In the genomic region with DNA sequence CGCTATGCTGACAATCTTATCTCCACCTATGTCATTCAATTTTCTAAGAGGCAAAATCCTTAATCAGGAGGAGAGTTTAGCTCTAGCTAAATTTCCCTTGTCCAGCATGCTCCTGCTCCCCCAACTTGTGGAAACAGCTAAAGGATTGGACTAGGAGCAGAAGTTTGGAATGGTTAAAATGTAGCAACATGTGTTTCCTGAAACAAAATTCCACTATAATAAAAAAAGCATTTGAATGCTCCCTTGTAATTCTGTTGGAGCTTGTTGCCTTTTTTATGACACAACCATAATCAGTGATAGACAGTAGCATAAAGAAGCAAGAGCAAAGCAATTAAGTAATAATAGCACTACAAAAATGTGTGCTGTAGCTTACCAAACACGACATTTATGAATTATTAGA, we compare ENCODE assay signal across 11 cellular contexts. TPM values are rescaled to one million over a fixed set of nuclear protein-coding genes. Genes with fewer than 3 reads are reported as not detected.
DNase-seq lines count a peak whose midpoint lies in the region; ATAC-seq, FAIRE-seq and TF ChIP-seq lines count a peak whose summit lies in the region.
"Had no signal": no experiment of that assay in that cellular context is flagged by ENCODE, and none has a peak within 500 bp of the region (broad histone marks: within the 10 kb centered on the region; RNA-seq: fewer than 3 reads in every experiment).

No MANE protein-coding gene starts in this region.

- WGBS in H1 (ENCODE audit: extremely low coverage in 1 of 2, insufficient coverage in 1 of 2, insufficient read length in 1 of 2, insufficient replicate concordance in 2 of 2, low coverage in 1 of 2, low lambda C conversion rate in 2 of 2, missing lambda C conversion rate in 1 of 2), 2 experiments, result 67% methylated on average over 2 of the region's 2 CpGs; no CpG with 5 or more reads in 1 of the 2 experiments

- H3K27ac ChIP-seq in H1 (ENCODE audit: low read depth, low read length), result no peak overlapping the region
- H3K27ac ChIP-seq in kidney (ENCODE audit: low read depth in 2 of 2, low read length in 2 of 2), result no peak overlapping the region

- H3K9ac ChIP-seq in Loucy (ENCODE audit: low read depth, low read length, poor library complexity, severe bottlenecking), result peak overlapping the region; percentile 42
- H3K9ac ChIP-seq in H1 (replicated peaks in 1 of 4; ENCODE audit: extremely low read depth in 1 of 4, low read depth in 3 of 4, low read length in 3 of 4), result no peak overlapping the region
- H3K9ac ChIP-seq in kidney (ENCODE audit: low read length in 2 of 2), result no peak overlapping the region

- POLR2A ChIA-PET in activated CD4-positive, alpha-beta T cell treated with anti-CD3 and anti-CD28 coated beads for 36 hours (lab: Charles Lee), result interaction anchor here (0.8 to 1.6 kb wide), 2 partner anchors 20 to 140 kb away, joined by 4 read pairs; partner anchors contain the start of gene SLC35F5
- POLR2A ChIA-PET in H1 (lab: Charles Lee; ENCODE audit: partially characterized antibody), result interaction anchor here (1.4 to 2.3 kb wide), 3 partner anchors 8 to 140 kb away, joined by 4 to 6 read pairs (median 5); partner anchors contain the start of gene SLC35F5

- no peak overlapping the region for H4K8ac ChIP-seq in H1 (ENCODE audit: extremely low read depth, insufficient read depth, low read length)

- H3K27me3 Mint-ChIP-seq in activated CD4-positive, alpha-beta T cell treated with anti-CD3 and anti-CD28 coated beads for 36 hours, result no peaks in the 10 kb centered on the region
- no peaks in the 10 kb centered on the region for H3K27me3 Mint-ChIP-seq in progenitor cell of endocrine pancreas
- H3K27me3 Mint-ChIP-seq: dendritic cell treated with granulocyte-macrophage colony-stimulating factor and Interleukin-4, amounts not matched to agents 40 ng/mL and 50 ng/mL, for 4 days had no signal

- FAIRE-seq in H1 (lab: Jason Lieb, UNC) (no peak), kidney (lab: Jason Lieb, UNC) (no peak)
- FAIRE-seq: HepG2 had no signal

- no peak for ATAC-seq in activated CD4-positive, alpha-beta T cell treated with anti-CD3 and anti-CD28 coated beads for 36 hours
- ATAC-seq: HepG2 had no signal

- H3K79me2 ChIP-seq in Loucy (ENCODE audit: insufficient read depth, low read length) (peaks cover 100% of the 10 kb centered on the region), H1 (ENCODE audit: control insufficient read depth in 1 of 2, insufficient read depth in 2 of 2, low read length in 2 of 2) (peaks cover 11 to 99% of the 10 kb centered on the region in 2 experiments; a peak in 3 of 4 replicates)

- TF ChIP-seq RAD21 in H1 (IDR thresholded peaks at IDR 0.05 in 1 of 2, conservative IDR thresholded peaks at IDR 0.05 in 1 of 2; ENCODE audit: low read depth in 2 of 2, low read length in 2 of 2), result no peak

- H3K4me2 ChIP-seq in Loucy (ENCODE audit: low read depth, low read length, poor library complexity, severe bottlenecking), result peak overlapping the region; percentile 88
- H3K4me2 ChIP-seq in H1 (ENCODE audit: insufficient read depth in 1 of 2, low read depth in 2 of 2, low read length in 2 of 2), result no peak overlapping the region

- peaks cover 73% of the 10 kb centered on the region for H3K36me3 Mint-ChIP-seq in activated CD4-positive, alpha-beta T cell treated with anti-CD3 and anti-CD28 coated beads for 36 hours (ENCODE audit: low read depth)
- peaks cover 6% of the 10 kb centered on the region for H3K36me3 Mint-ChIP-seq in progenitor cell of endocrine pancreas (ENCODE audit: insufficient read depth)

- H3K79me1 ChIP-seq in H1 (ENCODE audit: low read depth, low read length), result no peaks in the 10 kb centered on the region; the same call in 1 of the 2 replicates

- no peak overlapping the region for H2BK15ac ChIP-seq in H1 (ENCODE audit: low read length)

- H4K91ac ChIP-seq in H1 (replicated peaks; ENCODE audit: insufficient read length, low read length), result no peak overlapping the region

- no peak overlapping the region for H2AK5ac ChIP-seq in H1 (ENCODE audit: low read depth, low read length)

- peak overlapping the region; percentile 95 for H3K4me3 ChIP-seq in Loucy (ENCODE audit: low read length, poor library complexity, severe bottlenecking)
- H3K4me3 ChIP-seq in H1 (ENCODE audit: extremely low read depth in 1 of 4, insufficient read depth in 2 of 4, low read depth in 3 of 4, low read length in 4 of 4), result no peak overlapping the region
- no peak overlapping the region for H3K4me3 ChIP-seq in kidney (ENCODE audit: low read length in 2 of 2)

- no peak overlapping the region for H2BK12ac ChIP-seq in H1 (ENCODE audit: low read depth, low read length)

- H4K20me1 ChIP-seq in Loucy (ENCODE audit: insufficient read depth, low read length, poor library complexity, severe bottlenecking), result peaks cover 99% of the 10 kb centered on the region
- peaks cover 11 to 17% of the 10 kb centered on the region in 2 experiments for H4K20me1 ChIP-seq in H1 (replicated peaks in 1 of 2; ENCODE audit: control insufficient read depth in 1 of 2, insufficient read depth in 2 of 2, low read length in 2 of 2)

- H2BK20ac ChIP-seq in H1 (ENCODE audit: low read length), result no peak overlapping the region

- no peak overlapping the region for H3K14ac ChIP-seq in H1 (ENCODE audit: insufficient read length)

- no peak overlapping the region for H2BK5ac ChIP-seq in H1 (ENCODE audit: low read depth, low read length)

- no peak overlapping the region for H3K18ac ChIP-seq in H1 (ENCODE audit: extremely low read depth, low read length)

- CTCF ChIA-PET in activated CD4-positive, alpha-beta T cell treated with anti-CD3 and anti-CD28 coated beads for 36 hours (lab: Charles Lee), result interaction anchor here (1.6 to 2.5 kb wide), 3 partner anchors 10 to 140 kb away, joined by 4 to 10 read pairs (median 9); partner anchors contain the start of gene SLC35F5
- CTCF ChIA-PET in H1 (lab: Charles Lee; ENCODE audit: partially characterized antibody), result interaction anchor here (0.8 to 1.0 kb wide), 2 partner anchors 62 to 82 kb away, joined by 3 read pairs; no protein-coding TSS in a partner anchor

- no peaks in the 10 kb centered on the region for H3K9me2 ChIP-seq in Loucy (replicated peaks; ENCODE audit: low read depth, low read length)

- intact Hi-C loops in activated CD4-positive, alpha-beta T cell treated with anti-CD3 and anti-CD28 coated beads for 36 hours (cut with DNase I, micrococcal nuclease), result loop anchor here (1.0 to 10.0 kb wide), 3 partner anchors 10 to 1842 kb away; partner anchors contain the start of gene TMEM87B (in 1 of the 2)
- intact Hi-C loops in kidney (cut with DNase I), result no loop called here

- no peak for TF ChIP-seq POLR2A in H1 (IDR thresholded peaks at IDR 0.05; ENCODE audit: control extremely low read depth in 1 of 2, low read depth in 2 of 2, low read length in 2 of 2)

- H2AFZ ChIP-seq in Loucy (ENCODE audit: low read length) (no peak overlapping the region), H1 (ENCODE audit: low read length) (no peak overlapping the region)

- H3K9me3 Mint-ChIP-seq in activated CD4-positive, alpha-beta T cell treated with anti-CD3 and anti-CD28 coated beads for 36 hours (ENCODE audit: low read depth), result no peaks in the 10 kb centered on the region
- no peaks in the 10 kb centered on the region for H3K9me3 Mint-ChIP-seq in progenitor cell of endocrine pancreas (ENCODE audit: low read depth)
- H3K9me3 Mint-ChIP-seq: activated T-helper 2 cell treated with anti-CD3 and anti-CD28 coated beads, Interferon-gamma antibody, Interleukin-2, Interleukin-4, amounts not matched to agents 10 μg/mL and 5 μg/mL and 100 μg/mL, durations not matched to agents 14 hours and 24 hours and 36 hours; dendritic cell treated with granulocyte-macrophage colony-stimulating factor and Interleukin-4, amounts not matched to agents 40 ng/mL and 50 ng/mL, for 4 days had no signal

- peak overlapping the region; percentile 77 for H3K27ac Mint-ChIP-seq in activated CD4-positive, alpha-beta T cell treated with anti-CD3 and anti-CD28 coated beads for 36 hours
- H3K27ac Mint-ChIP-seq in progenitor cell of endocrine pancreas, result peak overlapping the region; percentile 76

- peaks cover 94% of the 10 kb centered on the region for H3K4me1 Mint-ChIP-seq in activated CD4-positive, alpha-beta T cell treated with anti-CD3 and anti-CD28 coated beads for 36 hours
- H3K4me1 Mint-ChIP-seq in progenitor cell of endocrine pancreas (ENCODE audit: low read depth), result peaks cover 56% of the 10 kb centered on the region

- H2BK120ac ChIP-seq in H1 (replicated peaks; ENCODE audit: low read depth, low read length), result no peak overlapping the region

- H3K4me3 Mint-ChIP-seq in activated CD4-positive, alpha-beta T cell treated with anti-CD3 and anti-CD28 coated beads for 36 hours, result peak overlapping the region; percentile 8
- no peak overlapping the region for H3K4me3 Mint-ChIP-seq in progenitor cell of endocrine pancreas (ENCODE audit: low read depth)

- H3K4me1 ChIP-seq in Loucy (ENCODE audit: insufficient read depth, low read length, poor library complexity, severe bottlenecking) (peaks cover 75% of the 10 kb centered on the region), H1 (replicated peaks in 1 of 4; ENCODE audit: control insufficient read depth in 3 of 4, insufficient read depth in 4 of 4, low read length in 3 of 4) (peaks cover 0 to 11% (median 6%) of the 10 kb centered on the region in 4 experiments; a peak in 4 of 7 replicates), kidney (ENCODE audit: control insufficient read depth in 1 of 2, insufficient read depth in 1 of 2, low read depth in 1 of 2, low read length in 2 of 2) (peaks cover 11 to 14% of the 10 kb centered on the region in 2 donors)

- H3K23me2 ChIP-seq in H1 (ENCODE audit: low read depth, low read length), result no peaks in the 10 kb centered on the region

- H3K9me3 ChIP-seq in Loucy (ENCODE audit: insufficient read depth, low read depth, low read length) (no peaks in the 10 kb centered on the region), H1 (ENCODE audit: insufficient read depth in 2 of 2, low read depth in 1 of 2, low read length in 1 of 2) (no peaks in the 10 kb centered on the region), kidney (ENCODE audit: control insufficient read depth in 1 of 2, low read length in 2 of 2) (no peaks in the 10 kb centered on the region)

- TF ChIP-seq CTCF in Loucy (conservative IDR thresholded peaks at IDR 0.05; ENCODE audit: low read length) (no peak), H1 (IDR thresholded peaks at IDR 0.05; ENCODE audit: control extremely low read depth in 1 of 3, insufficient read depth in 1 of 3, low read depth in 1 of 3, low read length in 3 of 3) (no peak), progenitor cell of endocrine pancreas (IDR thresholded peaks at IDR 0.05; ENCODE audit: unreplicated experiment) (no peak), kidney (IDR thresholded peaks at IDR 0.05; ENCODE audit: borderline replicate concordance, extremely low read depth, insufficient read depth) (no peak)

- 0 out of 2 replicates have a peak, but pooled peaks cover 2% of the 10 kb centered on the region for H3F3A ChIP-seq in Loucy (ENCODE audit: low read depth)

- no peak for DNase-seq in activated CD4-positive, alpha-beta T cell treated with anti-CD3 and anti-CD28 coated beads for 36 hours
- DNase-seq in activated CD4-positive, alpha-beta T cell treated with anti-CD3 and anti-CD28 coated beads for 1 hour, result no peak
- no peak for DNase-seq in H1 (ENCODE audit: low read depth in 1 of 2, low spot score in 2 of 2)
- no peak for DNase-seq in progenitor cell of endocrine pancreas (ENCODE audit: low spot score, unreplicated experiment)
- no peak for DNase-seq in NCI-H2196 treated with DMSO at 0.1 percent for 48 hours (lab: John Stamatoyannopoulos, UW; ENCODE audit: unreplicated experiment)
- no peak for DNase-seq in HuH-7.5 (ENCODE audit: low spot score)
- DNase-seq in kidney, result no peak

- H3K23ac ChIP-seq in H1 (ENCODE audit: insufficient read length), result peak overlapping the region; percentile 70

- no peaks in the 10 kb centered on the region for H3K27me3 ChIP-seq in Loucy (ENCODE audit: insufficient read depth, low read length, poor library complexity, severe bottlenecking)
- no peaks in the 10 kb centered on the region for H3K27me3 ChIP-seq in H1 (replicated peaks in 1 of 4; ENCODE audit: control insufficient read depth in 3 of 4, extremely low read depth in 1 of 4, insufficient read depth in 3 of 4, low read length in 3 of 4)

- H4K5ac ChIP-seq in H1 (ENCODE audit: insufficient read length, low read depth, low read length), result no peak overlapping the region

- no peaks in the 10 kb centered on the region for H3K36me3 ChIP-seq in Loucy (ENCODE audit: insufficient read depth, low read length)
- H3K36me3 ChIP-seq in H1 (ENCODE audit: control insufficient read depth in 2 of 4, insufficient read depth in 4 of 4, low read length in 3 of 4), result no peaks in the 10 kb centered on the region; a peak in 1 of 8 replicates
- no peaks in the 10 kb centered on the region for H3K36me3 ChIP-seq in kidney (ENCODE audit: control insufficient read depth in 1 of 2, insufficient read depth in 2 of 2, low read length in 2 of 2)

- no peak overlapping the region for H3K4ac ChIP-seq in H1 (replicated peaks; ENCODE audit: insufficient read length, low read depth, low read length)

- H3K56ac ChIP-seq in H1 (replicated peaks; ENCODE audit: insufficient read length, low read depth, low read length), result no peak overlapping the region

- no peak for TF ChIP-seq EP300 in H1 (IDR thresholded peaks at IDR 0.05; ENCODE audit: borderline replicate concordance in 1 of 2, low read depth in 2 of 2, low read length in 2 of 2)

RNA-seq across cellular contexts. Expression of gene ACTR3, which starts 6.9 kb away (rescaled TPM):
- 100 to 1,000 TPM; 495 to 583 TPM for total RNA-seq in activated CD4-positive, alpha-beta T cell treated with anti-CD3 and anti-CD28 coated beads for 36 hours
- 184 and 189 TPM in 2 replicates for total RNA-seq in H1 (2021; fragmentation: NEBNext Ultra II Directional; extraction: Animal tissue kit (Norgen Biotek cat#: 25700))
- polyA plus RNA-seq in H1 (2011; rRNA removed), result 32.5 and 51.7 TPM in 2 replicates
- polyA plus RNA-seq in H1 (2011; cell fraction: cytosol; rRNA removed), result 84.8 TPM
- polyA plus RNA-seq in H1 (2011; cell fraction: nucleus; rRNA removed), result 31.7 TPM
- 95.9 to 118 TPM (median 110 TPM) in 4 replicates for polyA plus RNA-seq in H1 (2012, experiment 1 of 2)
- 9.4 TPM for polyA plus RNA-seq in H1 (2012, experiment 2 of 2)
- 81.1 TPM for polyA plus RNA-seq in H1 (2013, experiment 1 of 2)
- polyA plus RNA-seq in H1 (2013, experiment 2 of 2), result 87.4 TPM
- 138 and 148 TPM in 2 replicates for polyA minus RNA-seq in H1 (2011; rRNA and poly(A)+ RNA removed)
- polyA minus RNA-seq in H1 (2011; cell fraction: cytosol; rRNA and poly(A)+ RNA removed), result 159 TPM
- 89.2 TPM for polyA minus RNA-seq in H1 (2011; cell fraction: nucleus; rRNA and poly(A)+ RNA removed)
- total RNA-seq in progenitor cell of endocrine pancreas, result 156 and 170 TPM in 2 replicates
- total RNA-seq in kidney, result 265 TPM
- 69.3 TPM for polyA plus RNA-seq in kidney (ENCODE audit: insufficient read depth, low read depth, low replicate concordance)
